Comparison of ENCODE assay signal across 1 cellular context in genomic region chr6:2765166-2765895, GRCh38.
A peak's percentile ranks its signal among the peaks of the same experiment; 100 is the strongest.
TF ChIP-seq lines count a peak whose summit lies in the region.

Gene WRNIP1, plus strand, starts transcription at chr6:2765393. Its CDS starts 230 bp downstream, at chr6:2765623.

TF ChIP-seq in K562, 482 proteins besides CTCF, POLR2A, EP300 and RAD21 (continued from another document and continues in another):
- no peak for TF ChIP-seq ZNF280B (CRISPR knock-in tag; IDR thresholded peaks at IDR 0.05)
- TF ChIP-seq MNT (conservative IDR thresholded peaks at IDR 0.05) = peak; percentile 72 to 83
- peak; percentile 73 for TF ChIP-seq ZBTB12 (CRISPR knock-in tag; IDR thresholded peaks at IDR 0.05)
- peak; percentile 70; the same call in 1 of the 2 replicates for TF ChIP-seq ZBTB40 (IDR thresholded peaks at IDR 0.05)
- no peak for TF ChIP-seq ZBTB40 (CRISPR knock-in tag; IDR thresholded peaks at IDR 0.05)
- TF ChIP-seq FOSL1 (tag; conservative IDR thresholded peaks at IDR 0.05) = peak; percentile 39; the same call in 1 of the 2 replicates
- TF ChIP-seq PML (IDR thresholded peaks at IDR 0.05; ENCODE audit: low read length) = peak; percentile 26; the same call in 1 of the 2 replicates
- TF ChIP-seq ZZZ3 (IDR thresholded peaks at IDR 0.05) = no peak
- TF ChIP-seq RBFOX2 (IDR thresholded peaks at IDR 0.05; ENCODE audit: low read depth, low read length) = peak; percentile 94
- peak; percentile 20; the same call in 1 of the 2 replicates for TF ChIP-seq STAG1 (CRISPR knock-in tag; IDR thresholded peaks at IDR 0.05; ENCODE audit: borderline replicate concordance)
- peak; percentile 67; the same call in 1 of the 2 replicates for TF ChIP-seq SMAD4 (CRISPR knock-in tag; conservative IDR thresholded peaks at IDR 0.05)
- TF ChIP-seq HNRNPLL (IDR thresholded peaks at IDR 0.05; ENCODE audit: low read depth, low read length, poor library complexity, severe bottlenecking) = peak; percentile 84
- peak; percentile 59 for TF ChIP-seq POU5F1 (IDR thresholded peaks at IDR 0.05; ENCODE audit: borderline replicate concordance, low read depth, low read length, partially characterized antibody)
- TF ChIP-seq TBP (optimal IDR thresholded peaks at IDR 0.05; ENCODE audit: low read depth, low read length) = peak; percentile 60
- TF ChIP-seq ZNF740 (CRISPR knock-in tag; IDR thresholded peaks at IDR 0.05) = peak; percentile 84
- peak in 1 of 2 experiments; percentile 99; a peak in 2 of 4 replicates for TF ChIP-seq ZNF740 (tag; IDR thresholded peaks at IDR 0.05)
- TF ChIP-seq HMGN3 (IDR thresholded peaks at IDR 0.05; ENCODE audit: borderline replicate concordance, extremely low read depth, insufficient read length, low read depth, low read length) = peak; percentile 59
- peak; percentile 83 for TF ChIP-seq GABPB1 (CRISPR knock-in tag; IDR thresholded peaks at IDR 0.05)
- peak; percentile 97 for TF ChIP-seq RB1 (IDR thresholded peaks at IDR 0.05; ENCODE audit: low read depth)
- 0 out of 2 replicates have a peak, but pooled peaks have one; percentile 58 for TF ChIP-seq DMBX1 (CRISPR knock-in tag; IDR thresholded peaks at IDR 0.05; ENCODE audit: borderline replicate concordance)
- TF ChIP-seq USF1 (CRISPR knock-in tag; IDR thresholded peaks at IDR 0.05) = peak; percentile 56; the same call in 1 of the 2 replicates
- TF ChIP-seq STAT6 (CRISPR knock-in tag; IDR thresholded peaks at IDR 0.05) = peak; percentile 90; the same call in 1 of the 2 replicates
- peak; percentile 83 for TF ChIP-seq KDM5B (IDR thresholded peaks at IDR 0.05; ENCODE audit: insufficient replicate concordance, low read depth, low read length)
- TF ChIP-seq CREB5 (CRISPR knock-in tag; IDR thresholded peaks at IDR 0.05) = no peak
- TF ChIP-seq RBM25 (IDR thresholded peaks at IDR 0.05; ENCODE audit: low read depth, low read length, severe bottlenecking) = peak; percentile 53
- no peak for TF ChIP-seq HMG20B (CRISPR knock-in tag; IDR thresholded peaks at IDR 0.05)
- TF ChIP-seq AFF4 (CRISPR knock-in tag; IDR thresholded peaks at IDR 0.05) = no peak
- TF ChIP-seq SETDB1 (IDR thresholded peaks at IDR 0.05; ENCODE audit: low read length) = peak; percentile 49
- no peak for TF ChIP-seq CBX8 (IDR thresholded peaks at IDR 0.05; ENCODE audit: borderline replicate concordance, extremely low read depth, low read depth, low read length, poor library complexity, severe bottlenecking)
